Comparison of ENCODE assay signal across 8 cellular contexts in genomic region chr11:72721689-72722049, GRCh38. TPM values are rescaled to one million over a fixed set of nuclear protein-coding genes. Genes with fewer than 3 reads are reported as not detected.
DNase-seq lines count a peak whose midpoint lies in the region; ATAC-seq, FAIRE-seq and TF ChIP-seq lines count a peak whose summit lies in the region.

No MANE protein-coding gene starts in this region.

- peak overlapping the region; percentile 92 for H3K4me2 ChIP-seq in astrocyte (ENCODE audit: low read length)

- POLR2A ChIA-PET in RWPE1 (lab: Yijun Ruan, JAX; ENCODE audit: low non-redundant PET) = no interaction called here

- H4K20me1 ChIP-seq in astrocyte (ENCODE audit: insufficient read depth, low read length) = peaks cover 53% of the 10 kb centered on the region

- no peaks in the 10 kb centered on the region for H3K27me3 Mint-ChIP-seq in astrocyte (ENCODE audit: low read depth, unreplicated experiment)

- TF ChIP-seq CTCF in GM12864 (IDR thresholded peaks at IDR 0.05; ENCODE audit: low read depth, low read length, missing control alignments) = no peak
- no peak for TF ChIP-seq CTCF in RWPE1 (conservative IDR thresholded peaks at IDR 0.05; ENCODE audit: low read depth)
- TF ChIP-seq CTCF in astrocyte (IDR thresholded peaks at IDR 0.05; ENCODE audit: insufficient read depth, low read depth, low read length) = no peak

- peaks cover 2% of the 10 kb centered on the region for H3K36me3 ChIP-seq in astrocyte (ENCODE audit: insufficient read depth, low read length)

- H3K27ac ChIP-seq in RWPE1 (peak overlapping the region; percentile 97), astrocyte (ENCODE audit: low read depth, low read length) (peak overlapping the region; percentile 68)

- no peaks in the 10 kb centered on the region for H3K27me3 ChIP-seq in astrocyte (ENCODE audit: insufficient read depth, low read length)

- H3K79me2 ChIP-seq in astrocyte (ENCODE audit: insufficient read depth, low read length) = peaks cover 75% of the 10 kb centered on the region

- H3K9me3 Mint-ChIP-seq in astrocyte (ENCODE audit: unreplicated experiment) = no peaks in the 10 kb centered on the region

- peak overlapping the region; percentile 72 for H3K4me3 ChIP-seq in GM12864 (ENCODE audit: low read depth, low read length)
- peak overlapping the region; percentile 58 for H3K4me3 ChIP-seq in astrocyte (ENCODE audit: insufficient read depth, low read depth, low read length)

- FAIRE-seq in astrocyte (lab: Jason Lieb, UNC) (no peak), H54 (lab: Jason Lieb, UNC) (no peak)

- peak overlapping the region; percentile 67 for H3K4me3 Mint-ChIP-seq in astrocyte (ENCODE audit: unreplicated experiment)

- H3K4me1 ChIP-seq in astrocyte (ENCODE audit: insufficient read depth, low read length) = peaks cover 29% of the 10 kb centered on the region

- H3K9ac ChIP-seq in astrocyte (ENCODE audit: low read length) = peak overlapping the region; percentile 82

- CTCF ChIA-PET in RWPE1 (lab: Yijun Ruan, JAX) = interaction anchor here (0.8 kb wide), 1 partner anchor 29 kb away, joined by 5 read pairs; no protein-coding TSS in a partner anchor

- ATAC-seq in GM19324 (IDR thresholded peaks at IDR 0.05; ENCODE audit: low FRiP score, unreplicated experiment) = no peak

- H2AFZ ChIP-seq in astrocyte (ENCODE audit: low read depth, low read length) = peak overlapping the region; percentile 82

- peak overlapping the region; percentile 63 for H3K27ac Mint-ChIP-seq in astrocyte (ENCODE audit: unreplicated experiment)

- no peak for TF ChIP-seq POLR2A in H54 (IDR thresholded peaks at IDR 0.05; ENCODE audit: low read depth, low read length)

- H3K36me3 Mint-ChIP-seq in astrocyte (ENCODE audit: low read depth, unreplicated experiment) = peaks cover 7% of the 10 kb centered on the region

- no peaks in the 10 kb centered on the region for H3K9me3 ChIP-seq in astrocyte (ENCODE audit: insufficient read depth, low read depth, low read length)

- peaks cover 34% of the 10 kb centered on the region for H3K4me1 Mint-ChIP-seq in astrocyte (ENCODE audit: low read depth, unreplicated experiment)

- DNase-seq in GM12864 (ENCODE audit: low read depth) (no peak), RWPE1 (ENCODE audit: low spot score) (peak; percentile 75), astrocyte (ENCODE audit: low read depth) (peak; percentile 10), left kidney (ENCODE audit: low read depth, low spot score) (peak; percentile 78), mucosa of gallbladder (ENCODE audit: low spot score) (no peak), H54 (ENCODE audit: insufficient read length, low spot score) (no peak)
- DNase-seq in stimulated activated CD8-positive, alpha-beta memory T cell treated with anti-CD3 and anti-CD28 coated beads, Interleukin-7, amount 100 ng/mL, for 24 hours (ENCODE audit: low read depth) = peak; percentile 12

RNA-seq across cellular contexts. Expression of gene ARAP1, which starts 30.5 kb away (rescaled TPM):
- total RNA-seq in astrocyte = 31.9 and 33.8 TPM in 2 replicates
- 129 TPM for total RNA-seq in mucosa of gallbladder

RNA-seq across cellular contexts. Expression of gene PDE2A, which starts 47.4 kb away (rescaled TPM):
- total RNA-seq in astrocyte = 0.75 and 0.82 TPM in 2 replicates
- total RNA-seq in mucosa of gallbladder = 23.7 TPM

Comparison
In these comparisons a context has a peak if more than half of its experiments do, and no peak if none do; other contexts are left out.
1. DNase-seq: peak in RWPE1 (single experiment), astrocyte (single experiment), left kidney (single experiment) and stimulated activated CD8-positive, alpha-beta memory T cell treated with anti-CD3 and anti-CD28 coated beads, Interleukin-7, amount 100 ng/mL, for 24 hours (single experiment); none in GM12864 (single experiment), mucosa of gallbladder (single experiment) and H54 (single experiment).
2. RNA of gene PDE2A, which starts 47.4 kb away (total RNA-seq): 23.7 TPM in mucosa of gallbladder (single experiment); 0.75 to 0.82 TPM in astrocyte; every median in the first group is over 10 times any median in the second.